In genomic region chr15:66294157-66294931, GRCh38 we compare ENCODE assay signal across 8 cellular contexts. TPM values are rescaled to one million over a fixed set of nuclear protein-coding genes. Genes with fewer than 3 reads are reported as not detected.
DNase-seq lines count a peak whose midpoint lies in the region; ATAC-seq and TF ChIP-seq lines count a peak whose summit lies in the region.

No MANE protein-coding gene starts in this region.

- H3K9me3 ChIP-seq in HCT116 (ENCODE audit: control insufficient read depth in 1 of 2, insufficient read depth in 1 of 2, low read depth in 1 of 2, low read length in 2 of 2) (no peaks in the 10 kb centered on the region), neural cell (ENCODE audit: low read length) (no peaks in the 10 kb centered on the region)

- TSS peak; percentile 46 for BruUV-seq in HCT116 (replicated peaks; lab: Mats Ljungman, UMichigan)

- H3K36me3 ChIP-seq in HCT116 (ENCODE audit: control insufficient read depth in 1 of 2, insufficient read depth in 2 of 2, low read length in 2 of 2) (peaks cover 0 to 8% of the 10 kb centered on the region in 2 experiments; a peak in 1 of 4 replicates), neural cell (ENCODE audit: insufficient read depth, low read length) (no peaks in the 10 kb centered on the region)

- H3K27me3 Mint-ChIP-seq in T-helper 1 cell treated with Interleukin-12 subunit alpha and Interleukin-12 subunit beta and Interleukin-4 antibody, amounts not matched to agents 30 μg/mL and 1 μg/mL, for 36 hours (ENCODE audit: low read depth) = no peaks in the 10 kb centered on the region
- no peaks in the 10 kb centered on the region for H3K27me3 Mint-ChIP-seq in activated CD4-positive, alpha-beta T cell treated with anti-CD3 and anti-CD28 coated beads, Interleukin-2, amount 10 ng/mL, durations not matched to agents 7 days and 5 days

- H3K27ac ChIP-seq in HCT116 (ENCODE audit: low read depth, low read length) (peak overlapping the region; percentile 88), neural cell (ENCODE audit: low read length) (peak overlapping the region; percentile 63)

- H3K27me3 ChIP-seq in HCT116 (ENCODE audit: insufficient read depth, low read length) (no peaks in the 10 kb centered on the region), neural cell (ENCODE audit: insufficient read depth, low read depth, low read length) (no peaks in the 10 kb centered on the region)

- H3K4me3 Mint-ChIP-seq in T-helper 1 cell treated with Interleukin-12 subunit alpha and Interleukin-12 subunit beta and Interleukin-4 antibody, amounts not matched to agents 30 μg/mL and 1 μg/mL, for 36 hours = peak overlapping the region; percentile 84
- H3K4me3 Mint-ChIP-seq in activated CD4-positive, alpha-beta T cell treated with anti-CD3 and anti-CD28 coated beads, Interleukin-2, amount 10 ng/mL, durations not matched to agents 7 days and 5 days = peak overlapping the region; percentile 85

- H3K9ac ChIP-seq in HCT116 (ENCODE audit: low read length) = peak overlapping the region; percentile 80
- H3K9ac ChIP-seq in neural cell (ENCODE audit: low read length) = peak overlapping the region; percentile 72

- peaks cover 32% of the 10 kb centered on the region for H3K79me2 ChIP-seq in HCT116 (ENCODE audit: insufficient read depth, low read length)
- H3K79me2 ChIP-seq in neural cell (replicated peaks; ENCODE audit: insufficient read depth, low read length) = peaks cover 3% of the 10 kb centered on the region

- DNase-seq in T-helper 1 cell (no peak), HCT116 (ENCODE audit: low read depth, low spot score) (no peak), NAMALWA (ENCODE audit: low spot score) (peak; percentile 85), fibroblast of peridontal ligament (ENCODE audit: extremely low read depth) (peak; percentile 61), GDM1 (lab: John Stamatoyannopoulos, UW) (no peak)
- peak; percentile 31 for DNase-seq in activated CD4-positive, alpha-beta T cell treated with anti-CD3 and anti-CD28 coated beads, Interleukin-2, amount 10 ng/mL, durations not matched to agents 7 days and 5 days

- H3K9me3 Mint-ChIP-seq in T-helper 1 cell treated with Interleukin-12 subunit alpha and Interleukin-12 subunit beta and Interleukin-4 antibody, amounts not matched to agents 30 μg/mL and 1 μg/mL, for 36 hours = no peaks in the 10 kb centered on the region
- no peaks in the 10 kb centered on the region for H3K9me3 Mint-ChIP-seq in activated CD4-positive, alpha-beta T cell treated with anti-CD3 and anti-CD28 coated beads, Interleukin-2, amount 10 ng/mL, durations not matched to agents 7 days and 5 days

- H3K4me1 ChIP-seq in HCT116 (ENCODE audit: control insufficient read depth in 1 of 2, insufficient read depth in 2 of 2, low read length in 2 of 2) = peaks cover 17 to 41% of the 10 kb centered on the region in 2 experiments

- TF ChIP-seq RAD21 in HCT116 (IDR thresholded peaks at IDR 0.05; ENCODE audit: low read depth) (0 out of 2 replicates have a peak, but pooled peaks have one; percentile 4), neural cell (conservative IDR thresholded peaks at IDR 0.05) (no peak)

- no peaks in the 10 kb centered on the region for H3F3A ChIP-seq in neural cell (ENCODE audit: insufficient read depth, low read length, poor library complexity, severe bottlenecking)

- POLR2A ChIA-PET in HCT116 (lab: Charles Lee) = interaction anchor here (1.1 kb wide), 1 partner anchor 11 kb away, joined by 4 read pairs; no protein-coding TSS in a partner anchor
- POLR2A ChIA-PET in activated CD4-positive, alpha-beta T cell treated with anti-CD3 and anti-CD28 coated beads, Interleukin-2, amount 10 ng/mL, durations not matched to agents 7 days and 5 days (lab: Charles Lee) = interaction anchor here (1.2 kb wide), 1 partner anchor 92 kb away, joined by 6 read pairs; no protein-coding TSS in a partner anchor

- intact Hi-C loops in HCT116 (cut with micrococcal nuclease) = no loop called here

- RAD21 ChIA-PET in HCT116 (lab: Charles Lee; ENCODE audit: low non-redundant PET in 1 of 2, low total read pairs in 2 of 2, uncharacterized antibody in 2 of 2, unreplicated experiment in 2 of 2) = no interaction called here

- H3K9me2 ChIP-seq in HCT116 (ENCODE audit: insufficient read depth) (no peaks in the 10 kb centered on the region), neural cell (ENCODE audit: insufficient read depth, low read length) (no peaks in the 10 kb centered on the region)

- no peak for TF ChIP-seq POLR2A in HCT116 (IDR thresholded peaks at IDR 0.05; ENCODE audit: borderline replicate concordance, extremely low read depth, insufficient read depth, insufficient read length)

- H3K27ac Mint-ChIP-seq in T-helper 1 cell treated with Interleukin-12 subunit alpha and Interleukin-12 subunit beta and Interleukin-4 antibody, amounts not matched to agents 30 μg/mL and 1 μg/mL, for 36 hours = peak overlapping the region; percentile 87
- peak overlapping the region; percentile 95 for H3K27ac Mint-ChIP-seq in activated CD4-positive, alpha-beta T cell treated with anti-CD3 and anti-CD28 coated beads, Interleukin-2, amount 10 ng/mL, durations not matched to agents 7 days and 5 days

- no peak for TF ChIP-seq CTCF in HCT116 (IDR thresholded peaks at IDR 0.05 in 2 of 3, conservative IDR thresholded peaks at IDR 0.05 in 1 of 3; ENCODE audit: borderline replicate concordance in 1 of 3, insufficient read depth in 1 of 3, low read depth in 2 of 3, low read length in 2 of 3)
- no peak for TF ChIP-seq CTCF in neural cell (IDR thresholded peaks at IDR 0.05; ENCODE audit: poor library complexity, severe bottlenecking)

- ATAC-seq in HCT116 = peak; percentile 35

- H3K4me2 ChIP-seq in HCT116 (ENCODE audit: low read length) = peak overlapping the region; percentile 98
- peak overlapping the region; percentile 88 for H3K4me2 ChIP-seq in neural cell (ENCODE audit: low read length)

- peak overlapping the region; percentile 67 for H3K4me3 ChIP-seq in HCT116 (replicated peaks in 1 of 2; ENCODE audit: low read depth in 1 of 2, low read length in 2 of 2)
- peak overlapping the region; percentile 67 for H3K4me3 ChIP-seq in neural cell (ENCODE audit: low read length)

- peaks cover 10% of the 10 kb centered on the region for H3K36me3 Mint-ChIP-seq in T-helper 1 cell treated with Interleukin-12 subunit alpha and Interleukin-12 subunit beta and Interleukin-4 antibody, amounts not matched to agents 30 μg/mL and 1 μg/mL, for 36 hours (ENCODE audit: low read depth)
- H3K36me3 Mint-ChIP-seq in activated CD4-positive, alpha-beta T cell treated with anti-CD3 and anti-CD28 coated beads, Interleukin-2, amount 10 ng/mL, durations not matched to agents 7 days and 5 days (ENCODE audit: low read depth) = peaks cover 8% of the 10 kb centered on the region

- CTCF ChIA-PET in HCT116 (lab: Charles Lee) = interaction anchor here (2.2 kb wide), 1 partner anchor 205 kb away, joined by 7 read pairs; no protein-coding TSS in a partner anchor
- CTCF ChIA-PET in activated CD4-positive, alpha-beta T cell treated with anti-CD3 and anti-CD28 coated beads, Interleukin-2, amount 10 ng/mL, durations not matched to agents 7 days and 5 days (lab: Charles Lee) = interaction anchor here (0.6 to 1.6 kb wide), 6 partner anchors 8 to 205 kb away, joined by 3 to 5 read pairs (median 4); no protein-coding TSS in a partner anchor

- H2AFZ ChIP-seq in HCT116 (ENCODE audit: low read depth, low read length, poor library complexity, severe bottlenecking) (no peak overlapping the region), neural cell (ENCODE audit: low read depth, low read length) (peak overlapping the region; percentile 66)

- TF ChIP-seq EP300 in neural cell (conservative IDR thresholded peaks at IDR 0.05; ENCODE audit: poor library complexity, severe bottlenecking) = no peak

- peaks cover 38% of the 10 kb centered on the region for H3K4me1 Mint-ChIP-seq in T-helper 1 cell treated with Interleukin-12 subunit alpha and Interleukin-12 subunit beta and Interleukin-4 antibody, amounts not matched to agents 30 μg/mL and 1 μg/mL, for 36 hours (ENCODE audit: low read depth)
- peaks cover 49% of the 10 kb centered on the region for H3K4me1 Mint-ChIP-seq in activated CD4-positive, alpha-beta T cell treated with anti-CD3 and anti-CD28 coated beads, Interleukin-2, amount 10 ng/mL, durations not matched to agents 7 days and 5 days

- H4K20me1 ChIP-seq in HCT116 (ENCODE audit: insufficient read depth) (no peaks in the 10 kb centered on the region), neural cell (ENCODE audit: insufficient read depth) (no peaks in the 10 kb centered on the region)

TF ChIP-seq in HCT116, 20 proteins besides CTCF, POLR2A, EP300 and RAD21:
- TF ChIP-seq, protein P1, sequence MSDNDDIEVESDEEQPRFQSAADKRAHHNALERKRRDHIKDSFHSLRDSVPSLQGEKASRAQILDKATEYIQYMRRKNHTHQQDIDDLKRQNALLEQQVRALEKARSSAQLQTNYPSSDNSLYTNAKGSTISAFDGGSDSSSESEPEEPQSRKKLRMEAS (IDR thresholded peaks at IDR 0.05) = peak; percentile 64
- no peak for TF ChIP-seq TCF7L2 (IDR thresholded peaks at IDR 0.05; ENCODE audit: borderline replicate concordance, extremely low read depth, insufficient read depth, insufficient read length)

TF ChIP-seq in neural cell, 6 proteins besides CTCF, POLR2A, EP300 and RAD21:
- TF ChIP-seq MXI1 (conservative IDR thresholded peaks at IDR 0.05; ENCODE audit: poor library complexity, severe bottlenecking) (peak; percentile 49), POLR2AphosphoS5 (IDR thresholded peaks at IDR 0.05) (no peak)

RNA-seq across cellular contexts. Expression of gene DIS3L, which starts 1.0 kb away (rescaled TPM):
- 32.2 TPM for total RNA-seq in HCT116 (2021; ENCODE audit: unreplicated experiment)
- 12.7 and 13.0 TPM in 2 replicates for polyA plus RNA-seq in HCT116 (2012)
- total RNA-seq in activated CD4-positive, alpha-beta T cell treated with anti-CD3 and anti-CD28 coated beads, Interleukin-2, amount 10 ng/mL, durations not matched to agents 7 days and 5 days = 10 to 100 TPM; 31.2 to 35.6 TPM
- 9.9 and 16.8 TPM in 2 replicates for polyA plus RNA-seq in neural cell
- 25.8 and 27.9 TPM in 2 replicates for polyA minus RNA-seq in neural cell

RNA-seq across cellular contexts. Expression of gene MEGF11, which starts 40.8 kb away (rescaled TPM):
- 2.3 TPM for total RNA-seq in HCT116 (2021; ENCODE audit: unreplicated experiment)
- polyA plus RNA-seq in HCT116 (2012) = 3.5 and 4.1 TPM in 2 replicates
- total RNA-seq in activated CD4-positive, alpha-beta T cell treated with anti-CD3 and anti-CD28 coated beads, Interleukin-2, amount 10 ng/mL, durations not matched to agents 7 days and 5 days = not detected
- 0.18 and 0.64 TPM in 2 replicates for polyA plus RNA-seq in neural cell
- polyA minus RNA-seq in neural cell = 0.49 and 0.69 TPM in 2 replicates

Comparison
In these comparisons a context has a peak if more than half of its experiments do, and no peak if none do; other contexts are left out.
1. DNase-seq: peak in NAMALWA (single experiment), activated CD4-positive, alpha-beta T cell treated with anti-CD3 and anti-CD28 coated beads, Interleukin-2, amount 10 ng/mL, durations not matched to agents 7 days and 5 days (single experiment) and fibroblast of peridontal ligament (single experiment); none in T-helper 1 cell (0 of 5), HCT116 (single experiment) and GDM1 (single experiment).